In genomic region chr15:77608774-77609173, GRCh38 we compare ENCODE assay signal across 2 cellular contexts.
TF ChIP-seq lines count a peak whose summit lies in the region.

No MANE protein-coding gene starts in this region.

TF ChIP-seq in HEK293, 187 proteins besides CTCF, POLR2A, EP300 and RAD21:
- TF ChIP-seq GFI1B (tag by site-specific recombination; IDR thresholded peaks at IDR 0.05) (no peak), ZFHX2 (tag by site-specific recombination; conservative IDR thresholded peaks at IDR 0.05) (0 out of 2 replicates have a peak, but pooled peaks have one; percentile 41)

TF ChIP-seq in H1, 55 proteins besides CTCF, POLR2A, EP300 and RAD21:
- TF ChIP-seq, protein P1, sequence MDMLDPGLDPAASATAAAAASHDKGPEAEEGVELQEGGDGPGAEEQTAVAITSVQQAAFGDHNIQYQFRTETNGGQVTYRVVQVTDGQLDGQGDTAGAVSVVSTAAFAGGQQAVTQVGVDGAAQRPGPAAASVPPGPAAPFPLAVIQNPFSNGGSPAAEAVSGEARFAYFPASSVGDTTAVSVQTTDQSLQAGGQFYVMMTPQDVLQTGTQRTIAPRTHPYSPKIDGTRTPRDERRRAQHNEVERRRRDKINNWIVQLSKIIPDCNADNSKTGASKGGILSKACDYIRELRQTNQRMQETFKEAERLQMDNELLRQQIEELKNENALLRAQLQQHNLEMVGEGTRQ (IDR thresholded peaks at IDR 0.05; ENCODE audit: low read length): peak; percentile 45
- no peak for TF ChIP-seq JUN (IDR thresholded peaks at IDR 0.05; ENCODE audit: low read depth, low read length)
